In the genomic region with DNA sequence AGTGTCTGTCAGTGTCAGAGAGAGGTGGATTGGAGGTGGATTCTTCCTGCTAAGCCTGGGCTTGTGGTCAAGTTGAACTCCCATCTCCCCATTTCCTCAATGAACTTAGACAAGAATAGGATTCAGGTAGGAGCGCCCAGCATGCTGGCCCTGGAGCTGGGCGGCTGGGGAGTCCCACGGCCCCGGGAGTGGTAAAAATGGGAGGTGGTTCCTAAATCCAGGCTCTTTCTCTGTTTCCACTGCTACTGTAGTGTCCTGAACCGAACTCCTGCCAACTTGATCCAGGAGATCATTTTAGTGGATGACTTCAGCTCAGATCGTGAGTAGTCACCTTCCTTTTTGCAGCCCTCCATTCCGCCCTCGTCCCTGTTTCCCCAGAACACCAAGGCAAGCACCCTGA, we compare ENCODE assay signal across 30 cellular contexts.
"Had no signal": no experiment of that assay in that cellular context is flagged by ENCODE, and none has a peak within 500 bp of the region (broad histone marks: within the 10 kb centered on the region; RNA-seq: fewer than 3 reads in every experiment).

No MANE protein-coding gene starts in this region.

- H3K27me3 Mint-ChIP-seq: activated CD4-positive, alpha-beta T cell treated with anti-CD3 and anti-CD28 coated beads for 36 hours had no signal

- H3K36me3 Mint-ChIP-seq: activated naive CD8-positive, alpha-beta T cell treated with anti-CD3 and anti-CD28 coated beads for 36 hours; natural killer cell; stimulated activated memory B cell treated with anti-CD40 and anti-IgM and Interleukin-4, amounts not matched to agents 10 μg/mL and 1 μg/mL and 100 μg/mL, for 72 hours had no signal

- H3K36me3 ChIP-seq: gastroesophageal sphincter, lower lobe of right lung, neural progenitor cell, stomach, tibial nerve, uterus had no signal

- DNase-seq: activated CD4-positive, alpha-beta T cell treated with anti-CD3 and anti-CD28 coated beads for 36 hours; activated CD4-positive, alpha-beta T cell treated with anti-CD3 and anti-CD28 coated beads, Interleukin-2, amount 50 U/mL, for 4 hours; activated CD4-positive, CD25-positive, alpha-beta regulatory T cell; activated naive CD4-positive, alpha-beta T cell treated with anti-CD3 and anti-CD28 coated beads for 36 hours; activated naive CD8-positive, alpha-beta T cell treated with anti-CD3 and anti-CD28 coated beads for 36 hours; activated T-cell treated with anti-CD3 and anti-CD28 coated beads, Interleukin-2, amount 50 U/mL, for 1 hour; amniotic stem cell; caudate nucleus; left cardiac atrium; lower lobe of right lung; mesenchymal stem cell; right cardiac atrium; stimulated activated CD4-positive, alpha-beta T cell treated with anti-CD3 and anti-CD28 coated beads, Interleukin-1b, Interleukin-23, amount 100 ng/mL, for 48 hours; stimulated activated CD4-positive, alpha-beta T cell treated with anti-CD3 and anti-CD28 coated beads, Interleukin-4, amount 100 ng/mL, for 4 hours; stimulated activated CD8-positive, alpha-beta memory T cell treated with anti-CD3 and anti-CD28 coated beads, Interleukin-4, amount 100 ng/mL, for 48 hours; stomach; T-helper 1 cell had no signal

- H3K9me3 ChIP-seq: gastroesophageal sphincter, lower lobe of right lung, stomach, tibial nerve, uterus had no signal

- H3K4me1 Mint-ChIP-seq: activated CD4-positive, alpha-beta T cell treated with anti-CD3 and anti-CD28 coated beads for 36 hours; activated naive CD8-positive, alpha-beta T cell treated with anti-CD3 and anti-CD28 coated beads for 36 hours; natural killer cell; stimulated activated memory B cell treated with anti-CD40 and anti-IgM and Interleukin-4, amounts not matched to agents 10 μg/mL and 1 μg/mL and 100 μg/mL, for 72 hours had no signal

- H3K27me3 ChIP-seq: gastroesophageal sphincter, hepatocyte, neural progenitor cell, stomach, tibial nerve, uterus had no signal

- ATAC-seq: activated CD4-positive, alpha-beta T cell treated with anti-CD3 and anti-CD28 coated beads for 36 hours; gastroesophageal sphincter; left cardiac atrium; lower lobe of right lung; natural killer cell; right cardiac atrium; stimulated activated memory B cell treated with anti-CD40 and anti-IgM and Interleukin-4, amounts not matched to agents 10 μg/mL and 1 μg/mL and 100 μg/mL, for 72 hours had no signal

- H3K4me3 ChIP-seq: gastroesophageal sphincter, hepatocyte, lower lobe of right lung, neural progenitor cell, skin epidermis, stomach, tibial nerve, uterus had no signal

- H3K4me1 ChIP-seq: gastroesophageal sphincter, lower lobe of right lung, stomach, tibial nerve, uterus had no signal

- H3K27ac Mint-ChIP-seq: activated CD4-positive, alpha-beta T cell treated with anti-CD3 and anti-CD28 coated beads for 36 hours; activated naive CD4-positive, alpha-beta T cell treated with anti-CD3 and anti-CD28 coated beads for 36 hours; activated naive CD8-positive, alpha-beta T cell treated with anti-CD3 and anti-CD28 coated beads for 36 hours; activated T-helper 1 cell treated with anti-CD3 and anti-CD28 coated beads, Interleukin-12 subunit alpha, Interleukin-12 subunit beta, Interleukin-2, Interleukin-4 antibody, amounts not matched to agents 30 ng/mL and 10 ng/mL and 1 ng/mL, durations not matched to agents 14 hours and 24 hours and 36 hours; natural killer cell; stimulated activated memory B cell treated with anti-CD40 and anti-IgM and Interleukin-4, amounts not matched to agents 10 μg/mL and 1 μg/mL and 100 μg/mL, for 72 hours; T-helper 2 cell treated with Interferon-gamma antibody and Interleukin-4, amounts not matched to agents 5 μg/mL and 100 μg/mL, for 36 hours had no signal

- FAIRE-seq: astrocyte, endothelial cell of umbilical vein, keratinocyte had no signal

- H3K4me3 Mint-ChIP-seq: activated CD4-positive, alpha-beta T cell treated with anti-CD3 and anti-CD28 coated beads for 36 hours; activated naive CD4-positive, alpha-beta T cell treated with anti-CD3 and anti-CD28 coated beads for 36 hours; activated naive CD8-positive, alpha-beta T cell treated with anti-CD3 and anti-CD28 coated beads for 36 hours; activated T-helper 1 cell treated with anti-CD3 and anti-CD28 coated beads, Interleukin-12 subunit alpha, Interleukin-12 subunit beta, Interleukin-2, Interleukin-4 antibody, amounts not matched to agents 30 ng/mL and 10 ng/mL and 1 ng/mL, durations not matched to agents 14 hours and 24 hours and 36 hours; natural killer cell; neural progenitor cell; stimulated activated memory B cell treated with anti-CD40 and anti-IgM and Interleukin-4, amounts not matched to agents 10 μg/mL and 1 μg/mL and 100 μg/mL, for 72 hours; T-helper 2 cell treated with Interferon-gamma antibody and Interleukin-4, amounts not matched to agents 5 μg/mL and 100 μg/mL, for 36 hours had no signal

- H3K27ac ChIP-seq: gastroesophageal sphincter, hepatocyte, lower lobe of right lung, neural progenitor cell, skin epidermis, stomach, tibial nerve, uterus had no signal

- H3K9me3 Mint-ChIP-seq: activated naive CD4-positive, alpha-beta T cell treated with anti-CD3 and anti-CD28 coated beads for 36 hours; activated naive CD8-positive, alpha-beta T cell treated with anti-CD3 and anti-CD28 coated beads for 36 hours; activated T-helper 1 cell treated with anti-CD3 and anti-CD28 coated beads, Interleukin-12 subunit alpha, Interleukin-12 subunit beta, Interleukin-2, Interleukin-4 antibody, amounts not matched to agents 30 ng/mL and 10 ng/mL and 1 ng/mL, durations not matched to agents 14 hours and 24 hours and 36 hours; natural killer cell; stimulated activated memory B cell treated with anti-CD40 and anti-IgM and Interleukin-4, amounts not matched to agents 10 μg/mL and 1 μg/mL and 100 μg/mL, for 72 hours; T-helper 2 cell treated with Interferon-gamma antibody and Interleukin-4, amounts not matched to agents 5 μg/mL and 100 μg/mL, for 36 hours had no signal
